In the genomic region with DNA sequence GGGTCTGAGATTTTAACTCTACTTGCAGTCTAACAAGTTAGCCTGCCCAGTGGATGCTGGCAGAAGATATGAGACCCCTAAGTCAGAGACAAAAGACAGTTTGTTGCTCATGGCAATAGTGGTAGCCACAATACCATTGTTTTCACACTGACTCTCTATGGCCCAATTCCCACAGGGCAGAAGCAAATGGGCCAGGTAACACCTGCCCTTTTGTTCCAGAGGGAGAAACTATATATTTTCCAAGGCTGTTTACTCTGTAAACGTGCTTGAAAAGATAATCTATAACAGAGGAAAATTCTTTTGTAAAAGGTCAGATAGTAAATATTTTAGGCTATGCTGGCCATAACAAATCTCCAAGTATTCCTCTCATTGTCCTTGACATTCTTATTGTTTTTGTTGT, we compare ENCODE assay signal across 12 cellular contexts.
DNase-seq lines count a peak whose midpoint lies in the region; ATAC-seq lines count a peak whose summit lies in the region.
"Had no signal": no experiment of that assay in that cellular context is flagged by ENCODE, and none has a peak within 500 bp of the region (broad histone marks: within the 10 kb centered on the region; RNA-seq: fewer than 3 reads in every experiment).

No MANE protein-coding gene starts in this region.

- DNase-seq in NCI-H2081 (lab: John Stamatoyannopoulos, UW) = peak; percentile 16 to 60
- no peak for DNase-seq in NCI-H2081 treated with DMSO at 0.1 percent for 48 hours (lab: John Stamatoyannopoulos, UW)
- peak; percentile 57 for DNase-seq in DMS53 (lab: John Stamatoyannopoulos, UW)
- peak; percentile 69 to 82 for DNase-seq in NCI-H1930 (lab: John Stamatoyannopoulos, UW)
- DNase-seq in NCI-H774 (lab: John Stamatoyannopoulos, UW) = peak; percentile 30
- DNase-seq in EL = no peak
- DNase-seq in NCI-H2171 (lab: John Stamatoyannopoulos, UW) = no peak
- DNase-seq: CD8-positive, alpha-beta T cell; DMS79 treated with DMSO at 0.1 percent for 48 hours; GDM1; GOT3 had no signal

- no peak for ATAC-seq in HG03039 (IDR thresholded peaks at IDR 0.05; ENCODE audit: unreplicated experiment)
- ATAC-seq: CD8-positive, alpha-beta T cell had no signal

Comparison
In these comparisons a context has a peak if more than half of its experiments do, and no peak if none do; other contexts are left out.
1. DNase-seq: peak in NCI-H2081 (2 of 2), DMS53 (single experiment), NCI-H1930 (2 of 2) and NCI-H774 (single experiment); none in NCI-H2081 treated with DMSO at 0.1 percent for 48 hours (single experiment), EL (single experiment) and NCI-H2171 (single experiment).